Comparison of ENCODE assay signal across 15 cellular contexts in the genomic region with DNA sequence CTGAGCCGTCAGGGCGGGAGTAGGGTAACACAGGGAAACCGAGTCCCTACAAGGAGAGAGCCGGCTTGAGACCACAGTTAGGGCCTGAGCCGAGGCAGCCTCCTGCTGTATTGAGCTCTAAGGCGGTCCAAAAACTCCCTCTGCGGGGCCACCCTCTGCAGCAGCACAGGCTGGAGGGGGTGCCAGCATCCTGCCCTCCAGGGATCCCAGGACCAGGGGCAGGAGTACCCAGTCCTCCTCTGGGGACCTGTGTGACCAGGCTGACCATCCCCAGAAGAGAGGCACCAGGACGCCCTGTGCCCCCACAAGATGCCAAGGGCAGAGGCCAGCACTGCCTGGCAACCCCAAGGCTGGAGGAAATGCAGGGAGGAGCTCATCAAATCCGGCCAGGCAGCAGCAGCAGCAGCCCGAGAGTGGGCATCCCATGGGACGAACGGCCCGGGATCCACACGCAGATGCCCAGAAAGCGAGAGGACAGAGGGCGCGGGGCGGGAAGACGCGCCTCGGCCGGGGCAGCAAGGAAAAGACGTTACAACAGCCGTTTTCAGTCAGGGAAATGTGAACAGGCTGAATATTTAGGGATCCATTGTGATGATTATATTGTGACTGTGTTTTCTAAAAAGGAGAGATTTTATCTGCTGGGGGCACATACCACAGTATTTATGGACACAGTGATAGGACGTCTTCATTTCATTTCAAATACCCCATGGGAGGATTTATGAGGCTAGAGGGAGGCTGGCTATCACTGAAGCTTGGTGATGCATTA. TPM values are rescaled to one million over a fixed set of nuclear protein-coding genes. Genes with fewer than 3 reads are reported as not detected.
DNase-seq lines count a peak whose midpoint lies in the region; ATAC-seq and TF ChIP-seq lines count a peak whose summit lies in the region.
"Had no signal": no experiment of that assay in that cellular context is flagged by ENCODE, and none has a peak within 500 bp of the region (broad histone marks: within the 10 kb centered on the region; RNA-seq: fewer than 3 reads in every experiment).

No MANE protein-coding gene starts in this region.

- H3K9ac ChIP-seq in SK-N-SH: no peak overlapping the region
- H3K9ac ChIP-seq: parathyroid adenoma had no signal

- no peaks in the 10 kb centered on the region for H3K9me2 ChIP-seq in SK-N-SH

- H3K9me3 ChIP-seq in SK-N-SH (no peaks in the 10 kb centered on the region), esophagus muscularis mucosa (no peaks in the 10 kb centered on the region), transverse colon (no peaks in the 10 kb centered on the region)
- H3K9me3 ChIP-seq: heart left ventricle had no signal

- H3K36me3 Mint-ChIP-seq in osteocyte (ENCODE audit: unreplicated experiment): no peaks in the 10 kb centered on the region
- no peaks in the 10 kb centered on the region for H3K36me3 Mint-ChIP-seq in activated CD8-positive, alpha-beta T cell treated with anti-CD3 and anti-CD28 coated beads for 36 hours (ENCODE audit: low read depth)
- H3K36me3 Mint-ChIP-seq: CD14-positive monocyte had no signal

- no peaks in the 10 kb centered on the region for H4K20me1 ChIP-seq in SK-N-SH (ENCODE audit: insufficient read depth)

- TF ChIP-seq CTCF in SK-N-SH (IDR thresholded peaks at IDR 0.05): no peak
- no peak for TF ChIP-seq CTCF in esophagus muscularis mucosa (IDR thresholded peaks at IDR 0.05)
- TF ChIP-seq CTCF in osteocyte (IDR thresholded peaks at IDR 0.05): no peak
- no peak for TF ChIP-seq CTCF in transverse colon (IDR thresholded peaks at IDR 0.05)
- no peak for TF ChIP-seq CTCF in activated CD8-positive, alpha-beta T cell treated with anti-CD3 and anti-CD28 coated beads for 36 hours (IDR thresholded peaks at IDR 0.05)

- POLR2A ChIA-PET in SK-N-SH (lab: Yijun Ruan, JAX): no interaction called here
- POLR2A ChIA-PET in activated CD8-positive, alpha-beta T cell treated with anti-CD3 and anti-CD28 coated beads for 36 hours (lab: Charles Lee): interaction anchor here (1.0 kb wide), 1 partner anchor 54 kb away, joined by 4 read pairs; no protein-coding TSS in a partner anchor

- no peak for ATAC-seq in GM19463 (IDR thresholded peaks at IDR 0.05; ENCODE audit: unreplicated experiment)
- ATAC-seq in GM18907 (IDR thresholded peaks at IDR 0.05; ENCODE audit: unreplicated experiment): no peak
- ATAC-seq in activated CD8-positive, alpha-beta T cell treated with anti-CD3 and anti-CD28 coated beads for 36 hours: no peak
- ATAC-seq: heart left ventricle had no signal

- H3K36me3 ChIP-seq in SK-N-SH (replicated peaks in 1 of 2; ENCODE audit: control insufficient read depth in 1 of 2, insufficient read depth in 2 of 2, low read length in 1 of 2) (no peaks in the 10 kb centered on the region), esophagus muscularis mucosa (no peaks in the 10 kb centered on the region), transverse colon (no peaks in the 10 kb centered on the region)
- H3K36me3 ChIP-seq: heart left ventricle had no signal

- DNase-seq in SK-N-SH (no peak), esophagus muscularis mucosa (ENCODE audit: extremely low spot score) (no peak), osteocyte (ENCODE audit: extremely low spot score, unreplicated experiment) (no peak), transverse colon (no peak), NCI-H1105 treated with DMSO at 0.1 percent for 48 hours (lab: John Stamatoyannopoulos, UW) (no peak)
- no peak for DNase-seq in activated CD8-positive, alpha-beta T cell treated with anti-CD3 and anti-CD28 coated beads for 36 hours
- DNase-seq: activated CD4-positive, alpha-beta memory T cell treated with anti-CD3 and anti-CD28 coated beads, Interleukin-2, amount 10 ng/mL, durations not matched to agents 7 days and 5 days; NCI-H1930; NCI-H526 had no signal

- H3K27ac ChIP-seq in SK-N-SH (ENCODE audit: low read depth in 2 of 2, low read length in 1 of 2) (peak overlapping the region in 1 of 2 experiments; percentile 27; a peak in 1 of 4 replicates), esophagus muscularis mucosa (replicated peaks in 1 of 4) (peak overlapping the region; percentile 64 to 76 (median 69)), transverse colon (peak overlapping the region in 3 of 4 donors; percentile 23 to 36 (median 33))
- H3K27ac ChIP-seq: parathyroid adenoma had no signal

- H3F3A ChIP-seq in SK-N-SH (replicated peaks; ENCODE audit: insufficient read depth): peaks cover 3% of the 10 kb centered on the region

- H2AFZ ChIP-seq in SK-N-SH (ENCODE audit: low read depth): 0 out of 2 replicates have a peak overlapping the region, but pooled peaks have one; percentile 63
- H2AFZ ChIP-seq: parathyroid adenoma had no signal

- H3K79me2 ChIP-seq in SK-N-SH (ENCODE audit: insufficient read depth): no peaks in the 10 kb centered on the region
- H3K79me2 ChIP-seq: parathyroid adenoma had no signal

- peaks cover 40% of the 10 kb centered on the region for H3K4me1 Mint-ChIP-seq in osteocyte (ENCODE audit: unreplicated experiment)
- H3K4me1 Mint-ChIP-seq in activated CD8-positive, alpha-beta T cell treated with anti-CD3 and anti-CD28 coated beads for 36 hours (ENCODE audit: low read depth): no peaks in the 10 kb centered on the region
- H3K4me1 Mint-ChIP-seq: activated CD4-positive, alpha-beta memory T cell treated with anti-CD3 and anti-CD28 coated beads, Interleukin-2, amount 10 ng/mL, durations not matched to agents 7 days and 5 days; CD14-positive monocyte; central memory CD8-positive, alpha-beta T cell had no signal

- CTCF ChIA-PET in SK-N-SH (lab: Yijun Ruan, JAX): interaction anchor here (0.7 to 1.8 kb wide), 3 partner anchors 13 to 211 kb away, joined by 3 to 5 read pairs (median 3); no protein-coding TSS in a partner anchor
- CTCF ChIA-PET in activated CD8-positive, alpha-beta T cell treated with anti-CD3 and anti-CD28 coated beads for 36 hours (lab: Charles Lee): no interaction called here

- TF ChIP-seq EP300 in SK-N-SH (IDR thresholded peaks at IDR 0.05; ENCODE audit: borderline replicate concordance in 1 of 2, low read depth in 1 of 2, low read length in 1 of 2) (no peak), esophagus muscularis mucosa (IDR thresholded peaks at IDR 0.05) (no peak), transverse colon (IDR thresholded peaks at IDR 0.05; ENCODE audit: low read depth) (no peak)

- intact Hi-C loops in esophagus muscularis mucosa (cut with DNase I): no loop called here
- intact Hi-C loops in transverse colon (cut with DNase I; ENCODE audit: low total_unique reads): loop anchor here (2.0 kb wide), 1 partner anchor 31 kb away; no protein-coding TSS in a partner anchor
- intact Hi-C loops in activated CD8-positive, alpha-beta T cell treated with anti-CD3 and anti-CD28 coated beads for 36 hours (cut with micrococcal nuclease): no loop called here

- no peaks in the 10 kb centered on the region for H3K27me3 ChIP-seq in SK-N-SH (ENCODE audit: insufficient read depth)
- H3K27me3 ChIP-seq in esophagus muscularis mucosa: no peaks in the 10 kb centered on the region
- H3K27me3 ChIP-seq in transverse colon: no peaks in the 10 kb centered on the region
- H3K27me3 ChIP-seq: heart left ventricle had no signal

- no peak for TF ChIP-seq RAD21 in SK-N-SH (IDR thresholded peaks at IDR 0.05; ENCODE audit: low read length)

- in situ Hi-C loops in transverse colon (cut with MboI; ENCODE audit: low pct_ligation_motif_present in 1 of 4, low pct_unique_long_range_greater_than_20kb in 1 of 4, low sequenced_read_pairs in 3 of 4): no loop called here

- TF ChIP-seq POLR2A in esophagus muscularis mucosa (IDR thresholded peaks at IDR 0.05; ENCODE audit: low read depth) (no peak), transverse colon (IDR thresholded peaks at IDR 0.05) (no peak)

- H3K4me2 ChIP-seq in SK-N-SH: peak overlapping the region; percentile 39; the same call in 1 of the 2 replicates

- H3K4me3 ChIP-seq in SK-N-SH (ENCODE audit: low read depth in 2 of 2, low read length in 1 of 2) (no peak overlapping the region), esophagus muscularis mucosa (no peak overlapping the region), transverse colon (no peak overlapping the region)
- H3K4me3 ChIP-seq: heart left ventricle had no signal

- no peaks in the 10 kb centered on the region for H3K9me3 Mint-ChIP-seq in osteocyte (ENCODE audit: unreplicated experiment)
- no peaks in the 10 kb centered on the region for H3K9me3 Mint-ChIP-seq in activated CD8-positive, alpha-beta T cell treated with anti-CD3 and anti-CD28 coated beads for 36 hours
- H3K9me3 Mint-ChIP-seq: activated CD4-positive, alpha-beta memory T cell treated with anti-CD3 and anti-CD28 coated beads, Interleukin-2, amount 10 ng/mL, durations not matched to agents 7 days and 5 days; central memory CD8-positive, alpha-beta T cell had no signal

- no peak overlapping the region for H3K4me3 Mint-ChIP-seq in osteocyte (ENCODE audit: unreplicated experiment)
- H3K4me3 Mint-ChIP-seq in activated CD8-positive, alpha-beta T cell treated with anti-CD3 and anti-CD28 coated beads for 36 hours: no peak overlapping the region
- H3K4me3 Mint-ChIP-seq: activated CD4-positive, alpha-beta memory T cell treated with anti-CD3 and anti-CD28 coated beads, Interleukin-2, amount 10 ng/mL, durations not matched to agents 7 days and 5 days; CD14-positive monocyte; central memory CD8-positive, alpha-beta T cell had no signal

- 86% methylated on average over 21 of the region's 25 CpGs for WGBS in SK-N-SH (ENCODE audit: low lambda C conversion rate)
- WGBS in esophagus muscularis mucosa: 83% methylated on average over 20 of the region's 25 CpGs
- WGBS in transverse colon (ENCODE audit: low coverage in 1 of 2), 2 donors: 62 to 72% methylated on average over 2 to 25 of the region's 25 CpGs

- no peaks in the 10 kb centered on the region for H3K27me3 Mint-ChIP-seq in osteocyte (ENCODE audit: unreplicated experiment)
- H3K27me3 Mint-ChIP-seq in activated CD8-positive, alpha-beta T cell treated with anti-CD3 and anti-CD28 coated beads for 36 hours: peaks cover 2% of the 10 kb centered on the region

- H3K4me1 ChIP-seq in SK-N-SH (ENCODE audit: control insufficient read depth in 1 of 2, insufficient read depth in 2 of 2, low read depth in 1 of 2, low read length in 1 of 2) (peaks cover 10 to 18% of the 10 kb centered on the region in 2 experiments; a peak in 3 of 4 replicates), esophagus muscularis mucosa (peaks cover 40 to 59% (median 56%) of the 10 kb centered on the region in 4 donors), transverse colon (peaks cover 0 to 6% (median 2%) of the 10 kb centered on the region in 4 donors)
- H3K4me1 ChIP-seq: parathyroid adenoma had no signal

- peak overlapping the region; percentile 50 for H3K27ac Mint-ChIP-seq in osteocyte (ENCODE audit: unreplicated experiment)
- H3K27ac Mint-ChIP-seq in activated CD8-positive, alpha-beta T cell treated with anti-CD3 and anti-CD28 coated beads for 36 hours: no peak overlapping the region
- H3K27ac Mint-ChIP-seq: activated CD4-positive, alpha-beta memory T cell treated with anti-CD3 and anti-CD28 coated beads, Interleukin-2, amount 10 ng/mL, durations not matched to agents 7 days and 5 days; CD14-positive monocyte had no signal

RNA-seq across cellular contexts. Expression of a gene that starts 57.1 kb away (rescaled TPM):
- 93.6 and 118 TPM in 2 replicates for polyA plus RNA-seq in SK-N-SH (2012; rRNA removed)
- 51.8 and 89.1 TPM in 2 replicates for polyA plus RNA-seq in SK-N-SH (2012; cell fraction: cytosol; rRNA removed)
- polyA plus RNA-seq in SK-N-SH (2012; cell fraction: nucleus; rRNA removed): 287 and 525 TPM in 2 replicates
- 100 to 1,000 TPM in 3 of 4 donors, 10 to 100 TPM in 1; 97.7 to 173 (median 110) TPM for total RNA-seq in esophagus muscularis mucosa
- 515 and 555 TPM in 2 replicates for total RNA-seq in osteocyte
- total RNA-seq in transverse colon: 100 to 1,000 TPM in 1 of 4 donors, 10 to 100 TPM in 3; 19.3 to 121 (median 23.3) TPM
- total RNA-seq in activated CD8-positive, alpha-beta T cell treated with anti-CD3 and anti-CD28 coated beads for 36 hours: 1 to 10 TPM; 9.4 to 9.7 TPM
